ENCODE assay signal across 23 cellular contexts in the genomic region with DNA sequence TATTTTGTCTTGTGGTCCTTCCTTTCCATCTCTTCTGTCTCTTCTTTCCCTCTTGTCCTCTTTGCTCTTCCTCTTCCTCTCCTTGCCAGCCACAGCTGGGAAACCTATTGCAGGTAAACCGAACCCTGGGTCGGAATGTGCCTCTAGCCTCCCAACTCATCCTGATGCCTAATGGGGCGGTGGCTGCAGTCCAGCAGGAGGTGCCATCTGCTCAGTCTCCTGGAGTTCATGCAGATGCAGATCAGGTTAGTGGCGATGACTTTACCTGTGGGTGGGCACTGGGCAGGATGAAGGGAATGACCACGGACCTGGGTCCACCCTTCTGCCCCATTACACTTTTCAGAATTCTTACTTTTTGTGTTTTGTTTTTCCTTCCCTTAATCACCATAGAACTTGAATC. TPM values are rescaled to one million over a fixed set of nuclear protein-coding genes. Genes with fewer than 3 reads are reported as not detected.
DNase-seq lines count a peak whose midpoint lies in the region; ATAC-seq, FAIRE-seq and TF ChIP-seq lines count a peak whose summit lies in the region.
"Had no signal": no experiment of that assay in that cellular context is flagged by ENCODE, and none has a peak within 500 bp of the region (broad histone marks: within the 10 kb centered on the region; RNA-seq: fewer than 3 reads in every experiment).

No MANE protein-coding gene starts in this region.

- TF ChIP-seq CTCF in activated CD8-positive, alpha-beta T cell treated with anti-CD3 and anti-CD28 coated beads for 36 hours (IDR thresholded peaks at IDR 0.05): no peak
- TF ChIP-seq CTCF in H9 (conservative IDR thresholded peaks at IDR 0.05) (peak; percentile 26; the same call in 1 of the 3 replicates), K562 (IDR thresholded peaks at IDR 0.05 in 2 of 3, conservative IDR thresholded peaks at IDR 0.05 in 1 of 3; ENCODE audit: insufficient read depth in 2 of 3, low read depth in 1 of 3, low read length in 3 of 3) (peak in 2 of 3 experiments; percentile 12 to 18; a peak in 1 of 6 replicates), lower lobe of right lung (IDR thresholded peaks at IDR 0.05) (no peak)

- H4K20me1 ChIP-seq in H9 (ENCODE audit: control insufficient read depth, insufficient read depth, insufficient read length) (no peaks in the 10 kb centered on the region), K562 (replicated peaks; ENCODE audit: control insufficient read depth, insufficient read depth, low read length) (no peaks in the 10 kb centered on the region)

- H3K79me1 ChIP-seq in H9 (ENCODE audit: insufficient read depth, low read depth, low read length, poor library complexity, severe bottlenecking): peaks cover 6% of the 10 kb centered on the region

- H3K9me1 ChIP-seq in K562 (ENCODE audit: control insufficient read depth, insufficient read depth, low read length): no peaks in the 10 kb centered on the region

- H3K36me3 ChIP-seq in K562 (ENCODE audit: control insufficient read depth, insufficient read depth, low read length): no peaks in the 10 kb centered on the region
- peaks cover 49% of the 10 kb centered on the region for H3K36me3 ChIP-seq in lower lobe of right lung

- FAIRE-seq in K562 (lab: Jason Lieb, UNC): no peak
- FAIRE-seq: D721Med, GM12892 had no signal

- no peak overlapping the region for H2AK5ac ChIP-seq in H9 (ENCODE audit: insufficient read length, low read length)

- no peaks in the 10 kb centered on the region for H3K9me3 ChIP-seq in H9 (ENCODE audit: control insufficient read depth, low read depth, low read length)
- no peaks in the 10 kb centered on the region for H3K9me3 ChIP-seq in K562 (replicated peaks; ENCODE audit: control insufficient read depth, insufficient read depth, low read depth, low read length)
- H3K9me3 ChIP-seq in lower lobe of right lung: no peaks in the 10 kb centered on the region

- no peaks in the 10 kb centered on the region for H3K27me3 Mint-ChIP-seq in activated CD8-positive, alpha-beta T cell treated with anti-CD3 and anti-CD28 coated beads for 36 hours
- H3K27me3 Mint-ChIP-seq in activated CD8-positive, alpha-beta T cell treated with anti-CD3 and anti-CD28 coated beads, Interleukin-2, amount 10 ng/mL, durations not matched to agents 7 days and 5 days (ENCODE audit: low read depth): no peaks in the 10 kb centered on the region
- H3K27me3 Mint-ChIP-seq in H9 (ENCODE audit: low read depth): no peaks in the 10 kb centered on the region

- no peak overlapping the region for H3K56ac ChIP-seq in H9 (ENCODE audit: insufficient read length, low read depth, low read length)

- POLR2A ChIA-PET in activated CD8-positive, alpha-beta T cell treated with anti-CD3 and anti-CD28 coated beads for 36 hours (lab: Charles Lee): no interaction called here
- POLR2A ChIA-PET in activated CD8-positive, alpha-beta T cell treated with anti-CD3 and anti-CD28 coated beads, Interleukin-2, amount 10 ng/mL, durations not matched to agents 7 days and 5 days (lab: Charles Lee): no interaction called here
- POLR2A ChIA-PET in K562 (lab: Yijun Ruan, JAX): no interaction called here

- no TSS peak for BruUV-seq in K562 (replicated peaks; lab: Mats Ljungman, UMichigan)

- no peak overlapping the region for H3K14ac ChIP-seq in H9 (ENCODE audit: insufficient read depth, low read length)

- no peak overlapping the region for H3K23ac ChIP-seq in H9 (ENCODE audit: insufficient read length, low read depth, low read length)

- ATAC-seq in activated CD8-positive, alpha-beta T cell treated with anti-CD3 and anti-CD28 coated beads for 36 hours: no peak
- no peak for ATAC-seq in activated CD8-positive, alpha-beta T cell treated with anti-CD3 and anti-CD28 coated beads, Interleukin-2, amount 10 ng/mL, durations not matched to agents 7 days and 5 days
- ATAC-seq in K562 (no peak), GM21526 (IDR thresholded peaks at IDR 0.05; ENCODE audit: low FRiP score, unreplicated experiment) (no peak), GM18502 (IDR thresholded peaks at IDR 0.05; ENCODE audit: poor library complexity, unreplicated experiment) (no peak), lower lobe of right lung (no peak)

- H3K9ac ChIP-seq in H9 (ENCODE audit: extremely low read depth, insufficient read length, low read length) (no peak overlapping the region), K562 (ENCODE audit: insufficient read depth in 1 of 2, low read depth in 2 of 2, low read length in 2 of 2) (no peak overlapping the region)

- TF ChIP-seq RAD21 in K562 (CRISPR knock-in tag; conservative IDR thresholded peaks at IDR 0.05 in 1 of 2, IDR thresholded peaks at IDR 0.05 in 1 of 2): no peak

- DNase-seq in activated CD8-positive, alpha-beta T cell treated with anti-CD3 and anti-CD28 coated beads for 36 hours: peak; percentile 12
- DNase-seq in activated CD8-positive, alpha-beta T cell treated with anti-CD3 and anti-CD28 coated beads, Interleukin-2, amount 10 ng/mL, durations not matched to agents 7 days and 5 days: no peak
- DNase-seq in H9 (no peak), K562 (ENCODE audit: extremely low read depth in 1 of 4, low spot score in 3 of 4) (no peak), lower lobe of right lung (no peak)
- DNase-seq: AML-193, C1 segment of cervical spinal cord, DMS79 treated with DMSO at 0.1 percent for 48 hours, KG1, NCI-H1105, NCI-H146, NCI-H2029, NCI-H226, NCI-H510A treated with DMSO at 0.1 percent for 48 hours, NCI-H748 treated with DMSO at 0.1 percent for 48 hours, SHP77 treated with DMSO at 0.1 percent for 48 hours, SW 1271 had no signal

- H4K91ac ChIP-seq in H9 (ENCODE audit: insufficient read length, low read depth, low read length): no peak overlapping the region

- H2BK15ac ChIP-seq in H9 (ENCODE audit: low read depth, low read length): no peak overlapping the region

- CTCF ChIA-PET in activated CD8-positive, alpha-beta T cell treated with anti-CD3 and anti-CD28 coated beads for 36 hours (lab: Charles Lee): interaction anchor here (1.4 to 2.4 kb wide), 3 partner anchors 116 to 146 kb away, joined by 3 to 10 read pairs (median 3); no protein-coding TSS in a partner anchor
- CTCF ChIA-PET in activated CD8-positive, alpha-beta T cell treated with anti-CD3 and anti-CD28 coated beads, Interleukin-2, amount 10 ng/mL, durations not matched to agents 7 days and 5 days (lab: Charles Lee): interaction anchor here (0.7 to 1.1 kb wide), 2 partner anchors 127 kb away, joined by 4 read pairs; no protein-coding TSS in a partner anchor
- CTCF ChIA-PET in K562 (lab: Yijun Ruan, JAX; ENCODE audit: low intra/inter-chr PET ratio): no interaction called here

- H3K18ac ChIP-seq in H9 (ENCODE audit: insufficient read length, low read depth, low read length): no peak overlapping the region

- WGBS in H9 (ENCODE audit: extremely low coverage, insufficient read length, low lambda C conversion rate): no CpG with 5 or more reads among the region's 5 CpGs
- 53% methylated on average over 2 of the region's 5 CpGs for whole genome bisulfite sequencing in K562 (ENCODE audit: insufficient coverage, low coverage, missing lambda C conversion rate)

- no peak overlapping the region for H3K4ac ChIP-seq in H9 (ENCODE audit: low read depth, low read length)

- H3K27me3 ChIP-seq in H9 (ENCODE audit: insufficient read depth, low read length): no peaks in the 10 kb centered on the region
- no peaks in the 10 kb centered on the region for H3K27me3 ChIP-seq in K562 (ENCODE audit: control insufficient read depth in 2 of 2, insufficient read depth in 2 of 2, low read length in 2 of 2)
- no peaks in the 10 kb centered on the region for H3K27me3 ChIP-seq in lower lobe of right lung (ENCODE audit: low read depth)

- peaks cover 4% of the 10 kb centered on the region for H3K36me3 Mint-ChIP-seq in activated CD8-positive, alpha-beta T cell treated with anti-CD3 and anti-CD28 coated beads for 36 hours (ENCODE audit: low read depth)
- H3K36me3 Mint-ChIP-seq in activated CD8-positive, alpha-beta T cell treated with anti-CD3 and anti-CD28 coated beads, Interleukin-2, amount 10 ng/mL, durations not matched to agents 7 days and 5 days (ENCODE audit: low read depth): no peaks in the 10 kb centered on the region
- peaks cover 46 to 50% (median 49%) of the 10 kb centered on the region in 3 experiments for H3K36me3 Mint-ChIP-seq in H9 (ENCODE audit: insufficient read depth in 1 of 3, low read depth in 3 of 3)

- no peak overlapping the region for H2BK20ac ChIP-seq in H9 (ENCODE audit: low read depth, low read length, poor library complexity, severe bottlenecking)

- no peaks in the 10 kb centered on the region for H3K23me2 ChIP-seq in H9 (ENCODE audit: insufficient read length, low read depth, low read length, poor library complexity, severe bottlenecking)

- H3K4me3 Mint-ChIP-seq in activated CD8-positive, alpha-beta T cell treated with anti-CD3 and anti-CD28 coated beads for 36 hours: no peak overlapping the region
- no peak overlapping the region for H3K4me3 Mint-ChIP-seq in activated CD8-positive, alpha-beta T cell treated with anti-CD3 and anti-CD28 coated beads, Interleukin-2, amount 10 ng/mL, durations not matched to agents 7 days and 5 days
- H3K4me3 Mint-ChIP-seq in H9: peak overlapping the region in 1 of 2 experiments; percentile 39; a peak in 2 of 5 replicates

- no peak overlapping the region for H3T11ph ChIP-seq in H9 (ENCODE audit: low read length)

- H3K4me3 ChIP-seq in K562 (no peak overlapping the region), lower lobe of right lung (no peak overlapping the region)
- H3K4me3 ChIP-seq: SK-N-MC had no signal

- H2AFZ ChIP-seq in H9 (ENCODE audit: low read length): no peak overlapping the region
- H2AFZ ChIP-seq in K562 (ENCODE audit: low read depth, low read length): no peak overlapping the region

- in situ Hi-C loops in K562 (cut with MboI): no loop called here

- intact Hi-C loops in activated CD8-positive, alpha-beta T cell treated with anti-CD3 and anti-CD28 coated beads for 36 hours (cut with micrococcal nuclease): no loop called here
- intact Hi-C loops in K562 (cut with micrococcal nuclease): no loop called here
- intact Hi-C loops in lower lobe of right lung (cut with DNase I): no loop called here

- H3K27ac ChIP-seq in H9 (ENCODE audit: insufficient read length, low read depth, low read length): no peak overlapping the region
- no peak overlapping the region for H3K27ac ChIP-seq in K562 (ENCODE audit: extremely low read depth, low read depth, low read length)
- no peak overlapping the region for H3K27ac ChIP-seq in lower lobe of right lung
- H3K27ac ChIP-seq: RWPE1, SK-N-MC had no signal

- no peak overlapping the region for H3K27ac Mint-ChIP-seq in activated CD8-positive, alpha-beta T cell treated with anti-CD3 and anti-CD28 coated beads for 36 hours
- H3K27ac Mint-ChIP-seq in activated CD8-positive, alpha-beta T cell treated with anti-CD3 and anti-CD28 coated beads, Interleukin-2, amount 10 ng/mL, durations not matched to agents 7 days and 5 days: no peak overlapping the region
- H3K27ac Mint-ChIP-seq in H9: peak overlapping the region in 2 of 3 experiments; percentile 40 to 89; a peak in 4 of 7 replicates

- no peaks in the 10 kb centered on the region for H3K4me1 Mint-ChIP-seq in activated CD8-positive, alpha-beta T cell treated with anti-CD3 and anti-CD28 coated beads for 36 hours (ENCODE audit: low read depth)
- H3K4me1 Mint-ChIP-seq in activated CD8-positive, alpha-beta T cell treated with anti-CD3 and anti-CD28 coated beads, Interleukin-2, amount 10 ng/mL, durations not matched to agents 7 days and 5 days (ENCODE audit: low read depth): no peaks in the 10 kb centered on the region
- H3K4me1 Mint-ChIP-seq in H9: peaks cover 15 to 28% of the 10 kb centered on the region in 2 experiments

- no peak overlapping the region for H4K8ac ChIP-seq in H9 (replicated peaks; ENCODE audit: insufficient read length, low read depth, low read length)

- H2BK120ac ChIP-seq in H9 (ENCODE audit: low read depth, low read length, poor library complexity, severe bottlenecking): no peak overlapping the region

- TF ChIP-seq EP300 in K562 (IDR thresholded peaks at IDR 0.05; ENCODE audit: low read length): no peak

- no peak overlapping the region for H2BK12ac ChIP-seq in H9 (ENCODE audit: insufficient read length, low read depth, low read length)

- H3K4me2 ChIP-seq in H9 (ENCODE audit: insufficient read depth, insufficient read length, low read length) (no peak overlapping the region), K562 (ENCODE audit: insufficient read depth, low read length) (no peak overlapping the region)

- H3K4me1 ChIP-seq in H9 (ENCODE audit: insufficient read depth, low read length) (peaks cover 2% of the 10 kb centered on the region; the same call in 1 of the 2 replicates), K562 (replicated peaks in 1 of 2; ENCODE audit: control insufficient read depth in 2 of 2, insufficient read depth in 2 of 2, low read length in 2 of 2) (no peaks in the 10 kb centered on the region; a peak in 2 of 5 replicates), lower lobe of right lung (no peaks in the 10 kb centered on the region)

- no peak overlapping the region for H2BK5ac ChIP-seq in H9 (ENCODE audit: insufficient read length, low read length)

- H3K9me3 Mint-ChIP-seq in activated CD8-positive, alpha-beta T cell treated with anti-CD3 and anti-CD28 coated beads for 36 hours: no peaks in the 10 kb centered on the region
- H3K9me3 Mint-ChIP-seq in activated CD8-positive, alpha-beta T cell treated with anti-CD3 and anti-CD28 coated beads, Interleukin-2, amount 10 ng/mL, durations not matched to agents 7 days and 5 days (ENCODE audit: insufficient read depth): no peaks in the 10 kb centered on the region
- H3K9me3 Mint-ChIP-seq in H9: no peaks in the 10 kb centered on the region

- no peak overlapping the region for H4K5ac ChIP-seq in H9 (ENCODE audit: insufficient read length, low read depth, low read length)

- TF ChIP-seq POLR2A in K562 (conservative IDR thresholded peaks at IDR 0.05): no peak

- H3K79me2 ChIP-seq in H9 (ENCODE audit: insufficient read depth, low read length): peaks cover 48% of the 10 kb centered on the region
- H3K79me2 ChIP-seq in K562 (ENCODE audit: control insufficient read depth, insufficient read depth, low read length): no peaks in the 10 kb centered on the region

RNA-seq across cellular contexts. Expression of gene PHC1, which starts 8.2 kb away (rescaled TPM):
- 10 to 100 TPM; 20.3 to 21.6 TPM for total RNA-seq in activated CD8-positive, alpha-beta T cell treated with anti-CD3 and anti-CD28 coated beads for 36 hours
- total RNA-seq in activated CD8-positive, alpha-beta T cell treated with anti-CD3 and anti-CD28 coated beads, Interleukin-2, amount 10 ng/mL, durations not matched to agents 7 days and 5 days: 10 to 100 TPM; 12.3 to 12.9 TPM
- 558 and 568 TPM in 2 replicates for total RNA-seq in H9 (2021)
- total RNA-seq in K562 (2011; cell fraction: chromatin; rRNA removed; ENCODE audit: low replicate concordance): 40.7 and 46.4 TPM in 2 replicates
- total RNA-seq in K562 (2011; cell fraction: nucleolus; rRNA removed): 17.3 and 17.8 TPM in 2 replicates
- total RNA-seq in K562 (2011; cell fraction: nucleoplasm; rRNA removed): 23.5 and 24.1 TPM in 2 replicates
- 6.9 and 8.3 TPM in 2 replicates for total RNA-seq in K562 (2014; rRNA removed)
- total RNA-seq in K562 (2014; rRNA removed; fragmentation: Illumina TruSeq; extraction: Trizol): 4.2 and 5.6 TPM in 2 replicates
- total RNA-seq in K562 (2015; rRNA removed; fragmentation: Illumina TruSeq; extraction: Trizol): 4.7 and 6.2 TPM in 2 replicates
- total RNA-seq in K562 (2021): 9.3 and 10.0 TPM in 2 replicates
- polyA plus RNA-seq in K562 (2011; rRNA removed): 13.7 and 15.7 TPM in 2 replicates
- polyA plus RNA-seq in K562 (2011; cell fraction: cytosol; rRNA removed): 13.8 and 22.3 TPM in 2 replicates
- polyA plus RNA-seq in K562 (2011; cell fraction: nucleus; rRNA removed): 74.7 and 89.9 TPM in 2 replicates
- 10.5 and 21.6 TPM in 2 replicates for polyA plus RNA-seq in K562 (2012)
- polyA plus RNA-seq in K562 (2014; fragmentation: Illumina TruSeq; extraction: Trizol): 11.6 and 12.7 TPM in 2 replicates
- polyA plus RNA-seq in K562 (2014; fragmentation: Nextera tagmentation; extraction: Ambion mirVana): 1 to 10 TPM; 1.9 to 2.5 TPM
- polyA plus RNA-seq in K562 (2014; rRNA removed): 7.2 and 11.8 TPM in 2 replicates
- polyA minus RNA-seq in K562 (2011; rRNA and poly(A)+ RNA removed): 5.6 and 6.9 TPM in 2 replicates
- polyA minus RNA-seq in K562 (2011; cell fraction: cytosol; rRNA and poly(A)+ RNA removed): 5.6 and 7.0 TPM in 2 replicates
- 6.8 and 7.1 TPM in 2 replicates for polyA minus RNA-seq in K562 (2011; cell fraction: nucleus; rRNA and poly(A)+ RNA removed)
- 38.8 TPM for total RNA-seq in lower lobe of right lung

RNA-seq across cellular contexts. Expression of gene M6PR, which starts 26.9 kb away (rescaled TPM):
- total RNA-seq in activated CD8-positive, alpha-beta T cell treated with anti-CD3 and anti-CD28 coated beads for 36 hours: 100 to 1,000 TPM; 199 to 206 TPM
- 100 to 1,000 TPM; 170 to 201 TPM for total RNA-seq in activated CD8-positive, alpha-beta T cell treated with anti-CD3 and anti-CD28 coated beads, Interleukin-2, amount 10 ng/mL, durations not matched to agents 7 days and 5 days
- total RNA-seq in H9 (2021) (153 and 163 TPM in 2 replicates), K562 (2014; rRNA removed) (134 and 163 TPM in 2 replicates), K562 (2014; rRNA removed; fragmentation: Illumina TruSeq; extraction: Trizol) (109 and 112 TPM in 2 replicates), K562 (2015; rRNA removed; fragmentation: Illumina TruSeq; extraction: Trizol) (150 and 159 TPM in 2 replicates), K562 (2021) (106 and 107 TPM in 2 replicates), lower lobe of right lung (226 TPM)
- 128 and 134 TPM in 2 replicates for total RNA-seq in K562 (2011; cell fraction: chromatin; rRNA removed; ENCODE audit: low replicate concordance)
- 168 and 169 TPM in 2 replicates for total RNA-seq in K562 (2011; cell fraction: nucleolus; rRNA removed)
- total RNA-seq in K562 (2011; cell fraction: nucleoplasm; rRNA removed): 191 and 215 TPM in 2 replicates
- polyA plus RNA-seq in K562 (2011; rRNA removed) (109 and 117 TPM in 2 replicates), K562 (2014; fragmentation: Illumina TruSeq; extraction: Trizol) (119 and 129 TPM in 2 replicates), K562 (2014; fragmentation: Nextera tagmentation; extraction: Ambion mirVana) (100 to 1,000 TPM in 1 of 2 experiments, 10 to 100 TPM in 1; 86.8 to 133 TPM), K562 (2014; rRNA removed) (78.6 and 93.3 TPM in 2 replicates)
- 79.5 and 97.0 TPM in 2 replicates for polyA plus RNA-seq in K562 (2011; cell fraction: cytosol; rRNA removed)
- polyA plus RNA-seq in K562 (2011; cell fraction: nucleus; rRNA removed): 168 and 179 TPM in 2 replicates
- polyA plus RNA-seq in K562 (2012): 128 and 148 TPM in 2 replicates
- polyA minus RNA-seq in K562 (2011; rRNA and poly(A)+ RNA removed): 123 and 174 TPM in 2 replicates
- 25.2 and 75.9 TPM in 2 replicates for polyA minus RNA-seq in K562 (2011; cell fraction: cytosol; rRNA and poly(A)+ RNA removed)
- 38.6 and 68.9 TPM in 2 replicates for polyA minus RNA-seq in K562 (2011; cell fraction: nucleus; rRNA and poly(A)+ RNA removed)

Comparison
In these comparisons a context has a peak if more than half of its experiments do, and no peak if none do; other contexts are left out.
1. H3K27ac Mint-ChIP-seq: peak in H9 (2 of 3); none in activated CD8-positive, alpha-beta T cell treated with anti-CD3 and anti-CD28 coated beads for 36 hours (single experiment) and activated CD8-positive, alpha-beta T cell treated with anti-CD3 and anti-CD28 coated beads, Interleukin-2, amount 10 ng/mL, durations not matched to agents 7 days and 5 days (single experiment).
2. CTCF ChIP-seq: peak in H9 (single experiment) and K562 (2 of 3); none in activated CD8-positive, alpha-beta T cell treated with anti-CD3 and anti-CD28 coated beads for 36 hours (single experiment) and lower lobe of right lung (single experiment).
3. RNA of gene PHC1, which starts 8.2 kb away (total RNA-seq): 558 to 568 TPM in H9; 38.8 TPM in lower lobe of right lung (single experiment), 20.3 to 21.6 TPM in activated CD8-positive, alpha-beta T cell treated with anti-CD3 and anti-CD28 coated beads for 36 hours, 12.3 to 12.9 TPM in activated CD8-positive, alpha-beta T cell treated with anti-CD3 and anti-CD28 coated beads, Interleukin-2, amount 10 ng/mL, durations not matched to agents 7 days and 5 days and 4.2 to 46.4 TPM in K562; every median in the first group is over 10 times any median in the second.